ENCODE assay signal across 1 cellular context in the genomic region with DNA sequence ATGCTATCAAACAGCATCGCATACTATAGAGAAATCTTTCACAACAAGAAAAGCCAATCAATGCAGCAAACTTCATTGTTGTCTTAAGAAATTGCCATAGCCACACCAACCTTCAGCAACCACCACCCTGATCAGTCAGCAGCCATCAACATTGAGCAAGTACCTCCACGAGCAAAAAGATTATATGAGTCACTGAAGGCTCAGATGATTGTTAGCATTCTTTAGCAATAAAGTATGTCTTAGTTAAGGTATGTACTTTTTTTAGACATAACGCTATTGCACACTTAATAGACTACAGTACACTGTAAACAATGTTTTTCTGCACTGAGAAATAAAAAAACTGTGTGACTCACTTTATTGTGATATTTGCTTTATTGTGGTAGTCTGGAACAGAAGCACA.
TF ChIP-seq lines count a peak whose summit lies in the region.

No MANE protein-coding gene starts in this region.

TF ChIP-seq in GM12878, 131 proteins besides CTCF, POLR2A, EP300 and RAD21:
- TF ChIP-seq, protein P1, sequence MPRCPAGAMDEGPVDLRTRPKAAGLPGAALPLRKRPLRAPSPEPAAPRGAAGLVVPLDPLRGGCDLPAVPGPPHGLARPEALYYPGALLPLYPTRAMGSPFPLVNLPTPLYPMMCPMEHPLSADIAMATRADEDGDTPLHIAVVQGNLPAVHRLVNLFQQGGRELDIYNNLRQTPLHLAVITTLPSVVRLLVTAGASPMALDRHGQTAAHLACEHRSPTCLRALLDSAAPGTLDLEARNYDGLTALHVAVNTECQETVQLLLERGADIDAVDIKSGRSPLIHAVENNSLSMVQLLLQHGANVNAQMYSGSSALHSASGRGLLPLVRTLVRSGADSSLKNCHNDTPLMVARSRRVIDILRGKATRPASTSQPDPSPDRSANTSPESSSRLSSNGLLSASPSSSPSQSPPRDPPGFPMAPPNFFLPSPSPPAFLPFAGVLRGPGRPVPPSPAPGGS (IDR thresholded peaks at IDR 0.05; ENCODE audit: borderline replicate concordance, insufficient read depth, low read depth, low read length, poor library complexity, severe bottlenecking) = peak; percentile 62
- no peak for TF ChIP-seq ASH2L (IDR thresholded peaks at IDR 0.05; ENCODE audit: borderline replicate concordance, low read depth)
